34 cellular contexts compared by ENCODE assay signal in the genomic region with DNA sequence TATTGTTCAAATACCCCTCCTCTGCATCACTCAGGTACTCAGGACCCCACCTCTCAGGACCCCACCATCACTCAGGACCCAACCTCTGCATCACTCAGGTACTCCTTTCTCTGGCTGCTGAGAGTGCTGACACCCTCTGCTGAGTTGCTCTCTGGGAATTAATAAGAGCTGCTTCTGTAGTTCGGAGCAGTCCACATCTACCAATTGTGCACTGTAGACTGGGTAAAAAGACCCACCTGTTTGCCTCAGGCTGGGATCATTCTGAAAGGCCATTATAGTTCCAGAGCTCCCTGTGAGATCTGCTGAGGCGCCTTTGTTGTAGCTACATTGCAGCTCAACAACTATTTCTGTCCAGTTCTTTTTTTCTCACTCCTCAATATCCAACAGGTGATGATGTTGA.
"Had no signal": no experiment of that assay in that cellular context is flagged by ENCODE, and none has a peak within 500 bp of the region (broad histone marks: within the 10 kb centered on the region; RNA-seq: fewer than 3 reads in every experiment).

No MANE protein-coding gene starts in this region.

- H3K9me3 ChIP-seq: MG63 had no signal

- DNase-seq: Karpas-422, Kasumi-1, MG63, MM.1S, MV-4-11, NCI-H1048, NCI-H1092, NCI-H1092 treated with DMSO at 0.1 percent for 48 hours, NCI-H1105, NCI-H1105 treated with DMSO at 0.1 percent for 48 hours, NCI-H1417, NCI-H1417 treated with DMSO at 0.1 percent for 48 hours, NCI-H1436, NCI-H1436 treated with DMSO at 0.1 percent for 48 hours, NCI-H146, NCI-H1694, NCI-H1694 treated with DMSO at 0.1 percent for 48 hours, NCI-H187, NCI-H187 treated with DMSO at 0.1 percent for 48 hours, NCI-H1930, NCI-H2029, NCI-H2029 treated with DMSO at 0.1 percent for 48 hours, NCI-H2081, NCI-H2081 treated with DMSO at 0.1 percent for 48 hours, NCI-H2107, NCI-H2171, NCI-H2171 treated with DMSO at 0.1 percent for 48 hours, NCI-H2227 treated with DMSO at 0.1 percent for 48 hours, NCI-H226, NCI-H345, NCI-H446, NCI-H446 treated with DMSO at 0.1 percent for 48 hours, NCI-H510A, NCI-H510A treated with DMSO at 0.1 percent for 48 hours had no signal

- H3K27me3 ChIP-seq: MG63 had no signal

- H3K4me3 ChIP-seq: MG63 had no signal

- H3K36me3 ChIP-seq: MG63 had no signal
